Comparison of ENCODE assay signal across 27 cellular contexts in genomic region chr2:45203400-45203799, GRCh38.
"Had no signal": no experiment of that assay in that cellular context is flagged by ENCODE, and none has a peak within 500 bp of the region (broad histone marks: within the 10 kb centered on the region; RNA-seq: fewer than 3 reads in every experiment).

No MANE protein-coding gene starts in this region.

- H3K27me3 ChIP-seq: colonic mucosa, dorsolateral prefrontal cortex, esophagus squamous epithelium, gastrocnemius medialis, heart left ventricle had no signal

- H3K4me1 ChIP-seq: colonic mucosa, esophagus muscularis mucosa, esophagus squamous epithelium, foreskin keratinocyte, gastrocnemius medialis, gastroesophageal sphincter, heart left ventricle had no signal

- ATAC-seq: effector memory CD8-positive, alpha-beta T cell; esophagus mucosa; foreskin keratinocyte; gastrocnemius medialis; gastroesophageal sphincter; heart left ventricle had no signal

- H3K27ac ChIP-seq: colonic mucosa, coronary artery, dorsolateral prefrontal cortex, epithelial cell of prostate, esophagus muscularis mucosa, esophagus squamous epithelium, foreskin keratinocyte, gastrocnemius medialis, gastroesophageal sphincter, heart left ventricle had no signal

- H3K9me3 ChIP-seq: colonic mucosa, gastrocnemius medialis had no signal

- DNase-seq: colonic mucosa; cortex of kidney; dermis blood vessel endothelial cell; dorsolateral prefrontal cortex; effector CD4-positive, alpha-beta T cell; effector CD8-positive, alpha-beta T cell; effector memory CD4-positive, alpha-beta T cell; effector memory CD8-positive, alpha-beta T cell; endodermal cell; erythroblast; esophagus squamous epithelium; foreskin fibroblast; foreskin keratinocyte; foreskin melanocyte; gastrocnemius medialis; glutamatergic neuron; head of caudate nucleus; heart left ventricle had no signal

- FAIRE-seq: colon, endometrium, endothelial cell of umbilical vein, frontal cortex had no signal

- H3K4me3 ChIP-seq: colonic mucosa, coronary artery, dorsolateral prefrontal cortex, esophagus muscularis mucosa, esophagus squamous epithelium, gastrocnemius medialis, gastroesophageal sphincter, heart left ventricle had no signal

- H3K36me3 ChIP-seq: colonic mucosa, esophagus muscularis mucosa, esophagus squamous epithelium, gastrocnemius medialis, gastroesophageal sphincter, heart left ventricle had no signal
